12 cellular contexts compared by ENCODE assay signal in the genomic region with DNA sequence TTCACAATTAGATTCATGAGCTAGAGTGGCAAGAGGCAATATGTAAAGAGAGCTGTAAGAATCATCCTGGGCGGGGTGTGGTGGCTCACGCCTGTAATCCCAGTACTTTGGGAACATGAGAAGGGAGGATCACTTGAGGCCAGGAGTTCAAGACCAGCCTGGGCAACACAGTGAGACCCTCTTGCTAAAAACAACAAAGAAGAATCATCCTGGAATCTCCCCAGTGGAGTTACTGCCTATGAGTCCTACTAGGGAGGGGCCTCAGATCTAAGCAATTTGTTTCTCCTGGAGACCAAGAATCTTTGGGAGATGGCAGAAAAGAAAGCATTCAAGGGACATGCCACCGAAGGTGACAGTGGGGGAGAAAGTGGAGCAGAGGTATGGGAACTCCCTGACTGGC.
DNase-seq lines count a peak whose midpoint lies in the region; ATAC-seq and TF ChIP-seq lines count a peak whose summit lies in the region.
"Had no signal": no experiment of that assay in that cellular context is flagged by ENCODE, and none has a peak within 500 bp of the region (broad histone marks: within the 10 kb centered on the region; RNA-seq: fewer than 3 reads in every experiment).

No MANE protein-coding gene starts in this region.

- H3K4me1 Mint-ChIP-seq in activated naive CD8-positive, alpha-beta T cell treated with anti-CD3 and anti-CD28 coated beads, Interleukin-2, amount 10 ng/mL, durations not matched to agents 7 days and 5 days = peaks cover 43% of the 10 kb centered on the region
- H3K4me1 Mint-ChIP-seq in activated naive CD8-positive, alpha-beta T cell treated with anti-CD3 and anti-CD28 coated beads, Interleukin-2, amount 50 U/mL, for 24 hours = peaks cover 2% of the 10 kb centered on the region

- no peaks in the 10 kb centered on the region for H3K27me3 Mint-ChIP-seq in activated naive CD8-positive, alpha-beta T cell treated with anti-CD3 and anti-CD28 coated beads, Interleukin-2, amount 10 ng/mL, durations not matched to agents 7 days and 5 days
- H3K27me3 Mint-ChIP-seq in activated naive CD8-positive, alpha-beta T cell treated with anti-CD3 and anti-CD28 coated beads, Interleukin-2, amount 50 U/mL, for 24 hours = no peaks in the 10 kb centered on the region

- no peaks in the 10 kb centered on the region for H3K9me3 Mint-ChIP-seq in activated naive CD8-positive, alpha-beta T cell treated with anti-CD3 and anti-CD28 coated beads, Interleukin-2, amount 10 ng/mL, durations not matched to agents 7 days and 5 days
- no peaks in the 10 kb centered on the region for H3K9me3 Mint-ChIP-seq in activated naive CD8-positive, alpha-beta T cell treated with anti-CD3 and anti-CD28 coated beads, Interleukin-2, amount 50 U/mL, for 24 hours

- DNase-seq in activated naive CD8-positive, alpha-beta T cell treated with anti-CD3 and anti-CD28 coated beads, Interleukin-2, amount 10 ng/mL, durations not matched to agents 7 days and 5 days = no peak
- DNase-seq in activated naive CD8-positive, alpha-beta T cell treated with anti-CD3 and anti-CD28 coated beads, Interleukin-2, amount 50 U/mL, for 24 hours = no peak
- DNase-seq in epithelial cell of prostate (ENCODE audit: low read depth, low spot score) (no peak), upper lobe of right lung (no peak), substantia nigra (lab: John Stamatoyannopoulos, UW) (no peak), left lobe of liver (ENCODE audit: low spot score) (no peak)
- DNase-seq: activated CD4-positive, alpha-beta T cell treated with anti-CD3 and anti-CD28 coated beads for 4 hours; activated naive CD4-positive, alpha-beta T cell treated with anti-CD3 and anti-CD28 coated beads, Interleukin-2, amount 50 U/mL, for 16 hours; DND-41; NCI-H2171 had no signal

- H3K4me1 ChIP-seq in muscle layer of duodenum (ENCODE audit: control insufficient read depth in 1 of 2, insufficient read depth in 2 of 2, low read length in 2 of 2) (peaks cover 44 to 74% of the 10 kb centered on the region in 2 donors), upper lobe of right lung (peaks cover 76% of the 10 kb centered on the region)

- no peak for ATAC-seq in activated naive CD8-positive, alpha-beta T cell treated with anti-CD3 and anti-CD28 coated beads, Interleukin-2, amount 10 ng/mL, durations not matched to agents 7 days and 5 days (ENCODE audit: low read depth)
- no peak for ATAC-seq in activated naive CD8-positive, alpha-beta T cell treated with anti-CD3 and anti-CD28 coated beads, Interleukin-2, amount 50 U/mL, for 24 hours
- no peak for ATAC-seq in upper lobe of right lung
- no peak for ATAC-seq in HG03095 (IDR thresholded peaks at IDR 0.05; ENCODE audit: unreplicated experiment)
- no peak for ATAC-seq in left lobe of liver

- peak overlapping the region; percentile 63 for H3K27ac Mint-ChIP-seq in activated naive CD8-positive, alpha-beta T cell treated with anti-CD3 and anti-CD28 coated beads, Interleukin-2, amount 10 ng/mL, durations not matched to agents 7 days and 5 days
- no peak overlapping the region for H3K27ac Mint-ChIP-seq in activated naive CD8-positive, alpha-beta T cell treated with anti-CD3 and anti-CD28 coated beads, Interleukin-2, amount 50 U/mL, for 24 hours

- H3K27me3 ChIP-seq in muscle layer of duodenum (ENCODE audit: low read depth, low read length) (no peaks in the 10 kb centered on the region), upper lobe of right lung (no peaks in the 10 kb centered on the region)

- no peak for TF ChIP-seq CTCF in upper lobe of right lung (IDR thresholded peaks at IDR 0.05)

- peaks cover 28% of the 10 kb centered on the region for H3K36me3 Mint-ChIP-seq in activated naive CD8-positive, alpha-beta T cell treated with anti-CD3 and anti-CD28 coated beads, Interleukin-2, amount 10 ng/mL, durations not matched to agents 7 days and 5 days
- peaks cover 20% of the 10 kb centered on the region for H3K36me3 Mint-ChIP-seq in activated naive CD8-positive, alpha-beta T cell treated with anti-CD3 and anti-CD28 coated beads, Interleukin-2, amount 50 U/mL, for 24 hours (ENCODE audit: low read depth)

- POLR2A ChIA-PET in activated naive CD8-positive, alpha-beta T cell treated with anti-CD3 and anti-CD28 coated beads, Interleukin-2, amount 10 ng/mL, durations not matched to agents 7 days and 5 days (lab: Charles Lee) = no interaction called here

- H3K36me3 ChIP-seq in muscle layer of duodenum (ENCODE audit: control insufficient read depth in 1 of 2, insufficient read depth in 2 of 2, low read length in 2 of 2) = peaks cover 14 to 20% of the 10 kb centered on the region in 2 donors
- H3K36me3 ChIP-seq in upper lobe of right lung = peaks cover 4% of the 10 kb centered on the region

- H3K9me3 ChIP-seq in muscle layer of duodenum (ENCODE audit: control insufficient read depth in 1 of 2, low read length in 2 of 2) = no peaks in the 10 kb centered on the region
- H3K9me3 ChIP-seq in upper lobe of right lung = no peaks in the 10 kb centered on the region

- intact Hi-C loops in upper lobe of right lung (cut with DNase I) = no loop called here

- H3K4me3 ChIP-seq in muscle layer of duodenum (ENCODE audit: low read depth in 1 of 2, low read length in 2 of 2) (no peak overlapping the region), upper lobe of right lung (no peak overlapping the region)

- peak overlapping the region; percentile 9 for H3K4me3 Mint-ChIP-seq in activated naive CD8-positive, alpha-beta T cell treated with anti-CD3 and anti-CD28 coated beads, Interleukin-2, amount 10 ng/mL, durations not matched to agents 7 days and 5 days
- H3K4me3 Mint-ChIP-seq in activated naive CD8-positive, alpha-beta T cell treated with anti-CD3 and anti-CD28 coated beads, Interleukin-2, amount 50 U/mL, for 24 hours = no peak overlapping the region

- H3K27ac ChIP-seq in epithelial cell of prostate (peak overlapping the region; percentile 95), muscle layer of duodenum (ENCODE audit: low read length) (peak overlapping the region; percentile 79), upper lobe of right lung (peak overlapping the region; percentile 80), substantia nigra (ENCODE audit: low read depth, low read length, poor library complexity, severe bottlenecking) (no peak overlapping the region)
